In the genomic region with DNA sequence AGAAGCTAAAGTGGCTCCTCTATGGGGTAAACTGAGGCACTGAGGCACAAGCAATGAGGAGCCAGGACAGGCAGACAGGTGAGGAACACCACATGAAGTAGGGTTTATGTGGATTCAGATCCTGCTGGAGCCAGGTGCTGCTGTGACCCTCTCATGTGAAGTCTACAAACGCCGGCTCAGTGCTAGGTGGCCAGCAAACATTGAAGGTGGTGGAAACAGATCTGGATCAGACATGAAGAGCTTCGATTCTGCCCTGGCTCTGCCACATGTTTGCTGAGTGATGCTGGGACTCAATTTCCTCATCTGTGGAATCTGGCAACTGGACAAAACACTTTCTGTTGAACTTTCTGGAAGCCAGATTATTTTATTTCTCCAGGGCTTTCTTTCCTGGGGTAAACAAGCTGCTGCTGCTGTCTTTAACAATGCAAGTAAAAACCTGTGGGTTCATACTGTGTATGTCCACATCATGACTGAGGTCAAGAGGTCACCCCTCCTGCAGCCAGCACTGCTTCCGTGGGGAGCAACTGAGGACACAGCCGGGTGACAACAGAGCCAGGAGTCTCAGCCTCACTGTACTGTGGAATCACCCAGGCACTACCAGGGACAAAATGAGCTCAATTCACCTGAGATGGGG, we compare ENCODE assay signal across 30 cellular contexts. TPM values are rescaled to one million over a fixed set of nuclear protein-coding genes. Genes with fewer than 3 reads are reported as not detected.
"Had no signal": no experiment of that assay in that cellular context is flagged by ENCODE, and none has a peak within 500 bp of the region (broad histone marks: within the 10 kb centered on the region; RNA-seq: fewer than 3 reads in every experiment).

No MANE protein-coding gene starts in this region.

- H3K27ac ChIP-seq: body of pancreas, colonic mucosa, dorsolateral prefrontal cortex, heart right ventricle, left lung, pancreas, prostate gland, upper lobe of left lung had no signal

- H3K27me3 ChIP-seq: body of pancreas, colonic mucosa, dorsolateral prefrontal cortex, heart right ventricle, left lung, pancreas, upper lobe of left lung had no signal

- H3K9me3 ChIP-seq: body of pancreas, colonic mucosa, heart right ventricle, left lung, pancreas, prostate gland, upper lobe of left lung had no signal

- H3K4me1 ChIP-seq: body of pancreas, colonic mucosa, left lung, pancreas, upper lobe of left lung had no signal

- DNase-seq: activated B cell treated with CpG ODN at 0.5 μM for 24 hours; activated CD8-positive, alpha-beta memory T cell treated with anti-CD3 and anti-CD28 coated beads, Interleukin-2, amount 10 ng/mL, durations not matched to agents 7 days and 5 days; activated CD8-positive, alpha-beta T cell treated with anti-CD3 and anti-CD28 coated beads, Interleukin-2, amount 10 ng/mL, durations not matched to agents 7 days and 5 days; activated naive CD4-positive, alpha-beta T cell; activated T-cell treated with anti-CD3 and anti-CD28 coated beads, Interleukin-2, amount 50 U/mL, for 72 hours; anterior cingulate cortex; body of pancreas; cerebellar nuclear complex; colonic mucosa; dorsolateral prefrontal cortex; effector memory CD4-positive, alpha-beta T cell; foreskin fibroblast; heart right ventricle; left lung; midbrain; naive thymus-derived CD4-positive, alpha-beta T cell; nucleus accumbens; pancreas; retina; stimulated activated CD4-positive, alpha-beta T cell treated with anti-CD3 and anti-CD28 coated beads, Interleukin-2, amount 100 ng/mL, for 48 hours; stimulated activated naive CD8-positive, alpha-beta T cell treated with anti-CD3 and anti-CD28 coated beads, Interleukin-15, Interleukin-2, amounts not matched to agents 100 U/mL and 50 U/mL, for 24 hours; T-helper 1 cell; upper lobe of left lung had no signal

- ATAC-seq: activated CD8-positive, alpha-beta memory T cell treated with anti-CD3 and anti-CD28 coated beads, Interleukin-2, amount 10 ng/mL, durations not matched to agents 7 days and 5 days; activated CD8-positive, alpha-beta T cell treated with anti-CD3 and anti-CD28 coated beads, Interleukin-2, amount 10 ng/mL, durations not matched to agents 7 days and 5 days; activated naive CD4-positive, alpha-beta T cell treated with anti-CD3 and anti-CD28 coated beads, Interleukin-2, amount 50 U/mL, for 72 hours; activated T-cell treated with anti-CD3 and anti-CD28 coated beads, Interleukin-2, amount 50 U/mL, for 72 hours; body of pancreas; left lung; naive thymus-derived CD4-positive, alpha-beta T cell; pancreas; stimulated activated naive CD8-positive, alpha-beta T cell treated with anti-CD3 and anti-CD28 coated beads, Interleukin-15, Interleukin-2, amounts not matched to agents 100 U/mL and 50 U/mL, for 24 hours had no signal

- H3K36me3 ChIP-seq: colonic mucosa, heart right ventricle, left lung, pancreas, prostate gland, upper lobe of left lung had no signal

- H3K4me3 ChIP-seq: body of pancreas, colonic mucosa, dorsolateral prefrontal cortex, heart right ventricle, left lung, pancreas, prostate gland, upper lobe of left lung had no signal

RNA-seq across cellular contexts. Expression of a gene that starts 33.3 kb away (rescaled TPM):
- total RNA-seq: activated B cell treated with CpG ODN at 0.5 μM for 24 hours; activated CD8-positive, alpha-beta memory T cell treated with anti-CD3 and anti-CD28 coated beads, Interleukin-2, amount 10 ng/mL, durations not matched to agents 7 days and 5 days; activated CD8-positive, alpha-beta T cell treated with anti-CD3 and anti-CD28 coated beads, Interleukin-2, amount 10 ng/mL, durations not matched to agents 7 days and 5 days; activated naive CD4-positive, alpha-beta T cell treated with anti-CD3 and anti-CD28 coated beads, Interleukin-2, amount 50 U/mL, for 72 hours; activated T-cell treated with anti-CD3 and anti-CD28 coated beads, Interleukin-2, amount 50 U/mL, for 72 hours; body of pancreas; colonic mucosa; dorsolateral prefrontal cortex; epithelial cell of proximal tubule; heart right ventricle; kidney epithelial cell; left lung; naive thymus-derived CD4-positive, alpha-beta T cell; neural crest cell; pancreas; subcutaneous adipose tissue; upper lobe of left lung had no signal
- polyA plus RNA-seq: adipose tissue; heart right ventricle; naive thymus-derived CD4-positive, alpha-beta T cell; pancreas had no signal
